27 cellular contexts compared by ENCODE assay signal in the genomic region with DNA sequence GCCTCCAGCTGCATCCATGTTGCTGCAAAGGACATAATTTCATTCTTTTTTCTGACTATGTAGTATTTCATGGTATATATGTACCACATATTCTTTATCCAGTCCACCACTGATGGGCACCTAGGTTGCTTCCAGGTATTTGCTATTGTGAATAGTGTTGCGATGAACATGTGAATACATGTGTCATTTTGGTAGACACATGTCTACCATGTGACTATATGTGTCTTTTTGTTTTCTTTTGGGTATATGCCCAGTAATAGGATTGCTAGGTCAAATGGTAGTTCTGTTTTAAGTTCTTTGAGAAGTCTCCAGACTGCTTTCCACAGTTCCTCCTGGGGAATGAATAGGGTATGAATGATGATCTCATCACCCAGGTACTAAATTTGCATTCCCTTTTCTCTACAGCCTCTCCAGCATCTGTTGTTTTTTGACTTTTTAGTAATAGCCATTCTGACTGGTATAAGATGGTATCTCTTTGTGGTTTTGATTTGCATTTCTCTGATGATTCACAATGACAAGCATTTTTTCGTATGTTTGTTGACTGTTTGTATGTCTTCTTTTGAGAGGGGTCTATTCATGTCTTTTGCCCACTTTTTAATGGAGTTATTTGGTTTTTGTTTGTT. TPM values are rescaled to one million over a fixed set of nuclear protein-coding genes. Genes with fewer than 3 reads are reported as not detected.
DNase-seq lines count a peak whose midpoint lies in the region; ATAC-seq and TF ChIP-seq lines count a peak whose summit lies in the region.
"Had no signal": no experiment of that assay in that cellular context is flagged by ENCODE, and none has a peak within 500 bp of the region (broad histone marks: within the 10 kb centered on the region; RNA-seq: fewer than 3 reads in every experiment).

No MANE protein-coding gene starts in this region.

- no peaks in the 10 kb centered on the region for H3K27me3 Mint-ChIP-seq in HFFc6 (ENCODE audit: insufficient read depth)
- H3K27me3 Mint-ChIP-seq in activated CD4-positive, alpha-beta memory T cell treated with anti-CD3 and anti-CD28 coated beads, Interleukin-2, amount 10 ng/mL, durations not matched to agents 7 days and 5 days, result peaks cover 4% of the 10 kb centered on the region

- no peak overlapping the region for H3K4me3 Mint-ChIP-seq in HFFc6
- H3K4me3 Mint-ChIP-seq in activated CD4-positive, alpha-beta memory T cell treated with anti-CD3 and anti-CD28 coated beads, Interleukin-2, amount 10 ng/mL, durations not matched to agents 7 days and 5 days, result no peak overlapping the region
- H3K4me3 Mint-ChIP-seq: activated naive CD8-positive, alpha-beta T cell treated with anti-CD3 and anti-CD28 coated beads, Interleukin-2, amount 50 U/mL, for 24 hours; CD8-positive, alpha-beta memory T cell; IgD-negative memory B cell; naive thymus-derived CD4-positive, alpha-beta T cell; stimulated activated naive CD8-positive, alpha-beta T cell treated with anti-CD3 and anti-CD28 coated beads, Interleukin-15, Interleukin-2, amounts not matched to agents 100 ng/mL and 50 ng/mL, for 24 hours; T-cell had no signal

- no peak overlapping the region for H3K4me3 ChIP-seq in RWPE2 (ENCODE audit: severe bottlenecking)
- H3K4me3 ChIP-seq in foreskin fibroblast (ENCODE audit: low read depth in 1 of 2, low read length in 2 of 2), result no peak overlapping the region
- H3K4me3 ChIP-seq: esophagus squamous epithelium, GM12878, spleen, tibial nerve had no signal

- H3K27me3 ChIP-seq in RWPE2 (ENCODE audit: insufficient read depth, poor library complexity, severe bottlenecking), result no peaks in the 10 kb centered on the region
- H3K27me3 ChIP-seq: esophagus squamous epithelium, tibial nerve had no signal

- no peaks in the 10 kb centered on the region for H3K9me3 ChIP-seq in RWPE2 (ENCODE audit: severe bottlenecking)
- H3K9me3 ChIP-seq: esophagus squamous epithelium, spleen, tibial nerve had no signal

- no peaks in the 10 kb centered on the region for H3K4me1 ChIP-seq in RWPE2 (ENCODE audit: insufficient read depth, poor library complexity, severe bottlenecking)
- H3K4me1 ChIP-seq: esophagus squamous epithelium, spleen had no signal

- TF ChIP-seq CTCF in HFFc6 (IDR thresholded peaks at IDR 0.05) (no peak), RWPE2 (IDR thresholded peaks at IDR 0.05; ENCODE audit: poor library complexity, severe bottlenecking) (no peak), foreskin fibroblast (IDR thresholded peaks at IDR 0.05; ENCODE audit: low read depth, low read length) (no peak)

- H3K9me3 Mint-ChIP-seq in HFFc6, result peaks cover 21% of the 10 kb centered on the region
- peaks cover 4% of the 10 kb centered on the region for H3K9me3 Mint-ChIP-seq in activated CD4-positive, alpha-beta memory T cell treated with anti-CD3 and anti-CD28 coated beads, Interleukin-2, amount 10 ng/mL, durations not matched to agents 7 days and 5 days
- H3K9me3 Mint-ChIP-seq: activated naive CD8-positive, alpha-beta T cell treated with anti-CD3 and anti-CD28 coated beads, Interleukin-2, amount 50 U/mL, for 24 hours; stimulated activated naive CD8-positive, alpha-beta T cell treated with anti-CD3 and anti-CD28 coated beads, Interleukin-15, Interleukin-2, amounts not matched to agents 100 ng/mL and 50 ng/mL, for 24 hours had no signal

- DNase-seq in ELR (ENCODE audit: low read depth) (peak; percentile 81), HFFc6 (peak; percentile 81), RWPE2 (ENCODE audit: low spot score) (no peak), foreskin fibroblast (peak; percentile 33 to 47), DMS153 treated with DMSO at 0.1 percent for 48 hours (lab: John Stamatoyannopoulos, UW; ENCODE audit: unreplicated experiment) (no peak), iPS-NIHi11 (ENCODE audit: low spot score) (no peak)
- no peak for DNase-seq in activated CD4-positive, alpha-beta memory T cell treated with anti-CD3 and anti-CD28 coated beads, Interleukin-2, amount 10 ng/mL, durations not matched to agents 7 days and 5 days
- DNase-seq: activated naive CD8-positive, alpha-beta T cell treated with anti-CD3 and anti-CD28 coated beads, Interleukin-2, amount 50 U/mL, for 24 hours; AML-193; CD8-positive, alpha-beta memory T cell; effector memory CD4-positive, alpha-beta T cell; esophagus squamous epithelium; MM.1S; naive thymus-derived CD4-positive, alpha-beta T cell; NCI-H1417 treated with DMSO at 0.1 percent for 48 hours; NCI-H526 treated with DMSO at 0.1 percent for 48 hours; occipital lobe; Right ventricle myocardium superior; spleen; stimulated activated CD4-positive, alpha-beta T cell treated with anti-CD3 and anti-CD28 coated beads, Interleukin-4, amount 100 ng/mL, for 1 hour; T-cell had no signal

- no peaks in the 10 kb centered on the region for H3K36me3 ChIP-seq in RWPE2 (ENCODE audit: low read depth)
- H3K36me3 ChIP-seq: esophagus squamous epithelium, spleen, tibial nerve had no signal

- peaks cover 40% of the 10 kb centered on the region for H3K36me3 Mint-ChIP-seq in HFFc6 (ENCODE audit: low read depth)
- H3K36me3 Mint-ChIP-seq in activated CD4-positive, alpha-beta memory T cell treated with anti-CD3 and anti-CD28 coated beads, Interleukin-2, amount 10 ng/mL, durations not matched to agents 7 days and 5 days (ENCODE audit: low read depth), result no peaks in the 10 kb centered on the region
- H3K36me3 Mint-ChIP-seq: T-cell had no signal

- H3K4me1 Mint-ChIP-seq in HFFc6 (ENCODE audit: low read depth), result peaks cover 38% of the 10 kb centered on the region
- H3K4me1 Mint-ChIP-seq in activated CD4-positive, alpha-beta memory T cell treated with anti-CD3 and anti-CD28 coated beads, Interleukin-2, amount 10 ng/mL, durations not matched to agents 7 days and 5 days, result peaks cover 5% of the 10 kb centered on the region
- H3K4me1 Mint-ChIP-seq: activated naive CD8-positive, alpha-beta T cell treated with anti-CD3 and anti-CD28 coated beads, Interleukin-2, amount 50 U/mL, for 24 hours; CD8-positive, alpha-beta memory T cell; IgD-negative memory B cell; T-cell had no signal

- POLR2A ChIA-PET in activated CD4-positive, alpha-beta memory T cell treated with anti-CD3 and anti-CD28 coated beads, Interleukin-2, amount 10 ng/mL, durations not matched to agents 7 days and 5 days (lab: Charles Lee), result no interaction called here

- H3K27ac Mint-ChIP-seq in HFFc6, result peak overlapping the region; percentile 89
- H3K27ac Mint-ChIP-seq in activated CD4-positive, alpha-beta memory T cell treated with anti-CD3 and anti-CD28 coated beads, Interleukin-2, amount 10 ng/mL, durations not matched to agents 7 days and 5 days, result no peak overlapping the region
- H3K27ac Mint-ChIP-seq: activated naive CD8-positive, alpha-beta T cell treated with anti-CD3 and anti-CD28 coated beads, Interleukin-2, amount 50 U/mL, for 24 hours; activated T-helper 2 cell treated with anti-CD3 and anti-CD28 coated beads, Interferon-gamma antibody, Interleukin-2, Interleukin-4, amounts not matched to agents 10 μg/mL and 5 μg/mL and 100 μg/mL, durations not matched to agents 14 hours and 24 hours and 36 hours; CD8-positive, alpha-beta memory T cell; IgD-negative memory B cell; naive thymus-derived CD4-positive, alpha-beta T cell; stimulated activated naive CD8-positive, alpha-beta T cell treated with anti-CD3 and anti-CD28 coated beads, Interleukin-15, Interleukin-2, amounts not matched to agents 100 ng/mL and 50 ng/mL, for 24 hours; T-cell had no signal

- no peak overlapping the region for H3K27ac ChIP-seq in RWPE2 (ENCODE audit: poor library complexity, severe bottlenecking)
- H3K27ac ChIP-seq: esophagus squamous epithelium, HL-60, spleen, tibial nerve had no signal

- CTCF ChIA-PET in activated CD4-positive, alpha-beta memory T cell treated with anti-CD3 and anti-CD28 coated beads, Interleukin-2, amount 10 ng/mL, durations not matched to agents 7 days and 5 days (lab: Charles Lee), result no interaction called here

- ATAC-seq in RWPE2 (ENCODE audit: low read depth), result peak; percentile 23; the same call in 1 of the 3 replicates
- ATAC-seq: activated naive CD8-positive, alpha-beta T cell treated with anti-CD3 and anti-CD28 coated beads, Interleukin-2, amount 50 U/mL, for 24 hours; GM12878; naive thymus-derived CD4-positive, alpha-beta T cell; T-cell had no signal

RNA-seq across cellular contexts. Expression of a gene that starts 35.6 kb away (rescaled TPM):
- total RNA-seq in HFFc6 (2021; fragmentation: NEBNext Ultra II Directional; extraction: Animal tissue kit (Norgen Biotek cat#: 25700)), result 100 to 1,000 TPM; 113 to 126 (median 120) TPM
- 10 to 100 TPM; 12.3 to 16.5 TPM for total RNA-seq in activated CD4-positive, alpha-beta memory T cell treated with anti-CD3 and anti-CD28 coated beads, Interleukin-2, amount 10 ng/mL, durations not matched to agents 7 days and 5 days

Comparison
In these comparisons a context has a peak if more than half of its experiments do, and no peak if none do; other contexts are left out.
1. DNase-seq: peak in ELR (single experiment), HFFc6 (single experiment) and foreskin fibroblast (2 of 2); none in RWPE2 (single experiment), DMS153 treated with DMSO at 0.1 percent for 48 hours (single experiment), activated CD4-positive, alpha-beta memory T cell treated with anti-CD3 and anti-CD28 coated beads, Interleukin-2, amount 10 ng/mL, durations not matched to agents 7 days and 5 days (single experiment) and iPS-NIHi11 (single experiment).
2. RNA of a gene that starts 35.6 kb away (total RNA-seq): 113 to 126 TPM in HFFc6; 12.3 to 16.5 TPM in activated CD4-positive, alpha-beta memory T cell treated with anti-CD3 and anti-CD28 coated beads, Interleukin-2, amount 10 ng/mL, durations not matched to agents 7 days and 5 days; every median in the first group is over 4 times any median in the second.